8 cellular contexts compared by ENCODE assay signal in the genomic region with DNA sequence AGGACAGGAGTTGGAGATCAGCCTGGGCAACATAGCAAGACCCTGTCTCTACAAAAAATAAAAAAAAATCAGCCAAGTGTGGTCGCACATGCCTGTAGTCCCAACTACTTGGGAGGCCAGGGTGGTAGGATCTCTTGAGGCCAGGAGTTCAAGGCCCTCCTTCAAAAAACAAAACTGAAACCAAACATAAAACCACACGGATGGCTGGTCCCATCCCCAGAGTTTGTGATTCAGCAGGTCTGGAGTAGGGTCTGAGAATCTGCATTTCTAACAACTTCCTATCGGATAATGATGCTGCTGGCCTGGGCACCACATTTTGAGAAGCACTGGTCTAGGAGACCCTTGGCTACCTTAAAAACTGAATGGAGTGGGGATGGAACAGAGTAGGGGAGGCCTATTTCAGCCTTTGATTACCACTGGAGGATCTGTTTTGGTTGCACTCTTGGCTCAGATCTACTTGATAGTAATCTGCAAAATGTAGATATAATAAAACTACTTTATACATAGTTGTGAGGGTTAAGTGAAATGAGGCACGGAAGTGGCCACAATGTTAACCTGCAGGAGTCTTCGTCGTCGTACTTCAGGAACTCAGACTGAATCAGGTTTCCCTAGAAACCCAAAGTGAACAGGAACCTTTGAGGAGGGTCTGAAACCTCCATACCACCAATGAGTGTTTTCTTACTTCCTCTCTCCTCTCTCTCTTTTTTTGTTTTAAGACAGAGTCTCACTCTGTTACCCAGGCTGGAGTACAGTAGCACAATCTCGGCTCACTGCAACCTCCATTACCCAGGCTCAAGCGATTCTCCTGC.
DNase-seq lines count a peak whose midpoint lies in the region; ATAC-seq lines count a peak whose summit lies in the region.
"Had no signal": no experiment of that assay in that cellular context is flagged by ENCODE, and none has a peak within 500 bp of the region (broad histone marks: within the 10 kb centered on the region; RNA-seq: fewer than 3 reads in every experiment).

No MANE protein-coding gene starts in this region.

- H3K27me3 Mint-ChIP-seq in dendritic cell treated with granulocyte-macrophage colony-stimulating factor and Interleukin-4, amounts not matched to agents 40 ng/mL and 50 ng/mL, for 4 days = no peaks in the 10 kb centered on the region

- peak overlapping the region; percentile 30 for H3K27ac Mint-ChIP-seq in dendritic cell treated with granulocyte-macrophage colony-stimulating factor and Interleukin-4, amounts not matched to agents 40 ng/mL and 50 ng/mL, for 4 days

- H3K36me3 Mint-ChIP-seq in dendritic cell treated with granulocyte-macrophage colony-stimulating factor and Interleukin-4, amounts not matched to agents 40 ng/mL and 50 ng/mL, for 4 days (ENCODE audit: low read depth) = peaks cover 2% of the 10 kb centered on the region

- H3K4me1 Mint-ChIP-seq in dendritic cell treated with granulocyte-macrophage colony-stimulating factor and Interleukin-4, amounts not matched to agents 40 ng/mL and 50 ng/mL, for 4 days (ENCODE audit: low read depth) = peaks cover 15% of the 10 kb centered on the region

- DNase-seq in pons (ENCODE audit: low spot score) (no peak), NCI-H2227 (lab: John Stamatoyannopoulos, UW; ENCODE audit: unreplicated experiment) (no peak), RKO (ENCODE audit: low spot score) (no peak)
- DNase-seq: NCI-H1105 had no signal

- H3K4me3 Mint-ChIP-seq in dendritic cell treated with granulocyte-macrophage colony-stimulating factor and Interleukin-4, amounts not matched to agents 40 ng/mL and 50 ng/mL, for 4 days = no peak overlapping the region

- intact Hi-C loops in dendritic cell treated with granulocyte-macrophage colony-stimulating factor and Interleukin-4, amounts not matched to agents 40 ng/mL and 50 ng/mL, for 4 days (cut with micrococcal nuclease) = no loop called here

- no peaks in the 10 kb centered on the region for H3K9me3 Mint-ChIP-seq in dendritic cell treated with granulocyte-macrophage colony-stimulating factor and Interleukin-4, amounts not matched to agents 40 ng/mL and 50 ng/mL, for 4 days

- ATAC-seq in GM18517 (IDR thresholded peaks at IDR 0.05; ENCODE audit: unreplicated experiment) = peak; percentile 81
- peak; percentile 75 for ATAC-seq in GM21528 (IDR thresholded peaks at IDR 0.05; ENCODE audit: low FRiP score, unreplicated experiment)
- ATAC-seq in HG03439 (IDR thresholded peaks at IDR 0.05; ENCODE audit: unreplicated experiment) = peak; percentile 68
